Comparison of ENCODE assay signal across 1 cellular context in the genomic region with DNA sequence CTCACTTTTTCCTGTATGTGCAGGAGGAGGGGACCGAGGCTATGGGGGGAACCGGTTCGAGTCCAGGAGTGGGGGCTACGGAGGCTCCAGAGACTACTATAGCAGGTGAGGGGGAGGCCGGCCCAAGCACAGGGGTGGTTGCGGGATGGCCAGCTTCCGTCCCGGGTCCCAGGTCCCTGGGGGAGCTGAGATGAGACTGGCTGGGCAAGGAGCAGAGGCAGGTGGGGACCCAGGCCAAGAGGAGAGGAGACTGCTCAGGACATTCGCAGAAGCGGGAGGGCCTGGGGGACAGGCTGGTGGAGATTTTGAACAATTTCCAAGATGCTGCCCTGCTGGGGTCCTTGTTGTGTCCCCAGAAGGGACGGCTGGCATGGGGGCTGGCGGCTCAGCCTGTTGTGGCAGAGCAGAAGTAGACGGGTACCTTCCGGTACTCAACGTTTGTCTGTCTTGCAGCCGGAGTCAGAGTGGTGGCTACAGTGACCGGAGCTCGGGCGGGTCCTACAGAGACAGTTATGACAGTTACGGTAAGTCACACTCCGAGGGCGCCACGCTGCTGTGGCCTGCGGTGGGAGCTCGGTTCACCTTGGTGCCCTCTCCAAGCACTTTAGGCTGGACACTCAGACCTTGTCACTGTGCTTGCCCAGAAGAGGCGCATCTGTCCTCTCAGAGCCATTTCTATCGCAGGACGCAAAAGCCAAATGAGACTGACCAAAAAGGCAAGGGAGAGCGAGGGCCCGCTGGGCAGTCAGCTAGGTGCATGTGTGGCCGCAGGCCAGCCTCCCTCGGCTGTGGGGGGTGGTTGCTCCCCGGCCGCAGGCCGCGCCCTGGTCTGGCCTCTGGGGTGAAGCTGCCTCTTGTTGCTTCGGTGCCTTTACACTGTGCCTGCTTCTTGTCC.
TF ChIP-seq lines count a peak whose summit lies in the region.

No MANE protein-coding gene starts in this region.

TF ChIP-seq in endothelial cell of umbilical vein, 7 proteins besides CTCF, POLR2A, EP300 and RAD21:
- TF ChIP-seq GATA2 (IDR thresholded peaks at IDR 0.05; ENCODE audit: insufficient read depth, insufficient read length, low read depth, low read length) (no peak), JUN (IDR thresholded peaks at IDR 0.05; ENCODE audit: borderline replicate concordance, insufficient read depth, insufficient read length, low read depth) (no peak), POLR2AphosphoS5 (IDR thresholded peaks at IDR 0.05; ENCODE audit: insufficient read depth, low read depth, low read length) (no peak), FOS (IDR thresholded peaks at IDR 0.05; ENCODE audit: borderline replicate concordance, insufficient read depth, low read length) (no peak), EZH2 (IDR thresholded peaks at IDR 0.05; ENCODE audit: borderline replicate concordance, low read depth, low read length, severe bottlenecking) (no peak), MYC (IDR thresholded peaks at IDR 0.05; ENCODE audit: low read depth, low read length) (no peak)
- TF ChIP-seq, protein P1, sequence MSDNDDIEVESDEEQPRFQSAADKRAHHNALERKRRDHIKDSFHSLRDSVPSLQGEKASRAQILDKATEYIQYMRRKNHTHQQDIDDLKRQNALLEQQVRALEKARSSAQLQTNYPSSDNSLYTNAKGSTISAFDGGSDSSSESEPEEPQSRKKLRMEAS (IDR thresholded peaks at IDR 0.05; ENCODE audit: insufficient read depth, insufficient read length): no peak
